In the genomic region with DNA sequence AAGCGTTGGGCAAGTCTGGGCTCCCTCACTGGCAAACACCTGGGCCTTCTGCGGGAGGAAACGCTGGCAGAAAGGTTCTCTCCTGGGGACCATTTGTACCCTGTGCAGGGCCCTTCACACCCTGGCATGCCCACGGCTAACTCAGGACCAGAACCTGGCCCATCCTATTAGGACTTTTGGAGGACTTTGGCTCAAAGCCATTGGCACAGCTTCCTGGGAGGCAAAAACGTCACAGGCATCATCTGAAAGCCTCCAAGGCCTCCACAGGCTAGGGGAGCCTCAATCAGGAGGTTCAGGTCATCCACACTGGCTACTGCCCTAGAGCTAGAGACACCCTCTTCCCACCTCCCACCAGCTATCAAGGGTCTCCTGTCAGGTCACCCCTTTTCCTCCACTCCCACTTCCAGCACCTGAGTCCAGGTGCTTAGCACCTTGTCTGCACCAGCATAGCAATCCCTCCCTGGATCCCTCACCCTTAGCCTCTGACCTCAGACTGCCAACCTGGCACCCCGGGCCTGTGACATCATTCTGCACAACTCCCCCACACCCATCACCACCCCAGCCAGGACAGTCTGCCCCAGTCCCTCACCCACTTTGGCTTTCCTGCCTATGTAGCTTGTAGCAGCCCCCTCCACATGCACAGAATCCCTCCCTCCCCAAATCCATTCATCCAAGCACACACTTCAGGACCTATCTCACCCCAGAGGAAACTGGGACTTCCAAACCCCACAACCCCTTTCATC, we compare ENCODE assay signal across 8 cellular contexts.
DNase-seq lines count a peak whose midpoint lies in the region; TF ChIP-seq lines count a peak whose summit lies in the region.

No MANE protein-coding gene starts in this region.

- TF ChIP-seq CTCF in OCI-LY3 (IDR thresholded peaks at IDR 0.05; ENCODE audit: low read depth, low read length), result no peak

- H3K9me3 ChIP-seq in BLaER1 (no peaks in the 10 kb centered on the region), OCI-LY3 (ENCODE audit: insufficient read depth, low read length) (no peaks in the 10 kb centered on the region), neuron (ENCODE audit: low read length) (no peaks in the 10 kb centered on the region)

- H3K27ac ChIP-seq in BLaER1, result peak overlapping the region; percentile 98
- no peak overlapping the region for H3K27ac ChIP-seq in OCI-LY3 (ENCODE audit: low read length)
- H3K27ac ChIP-seq in epithelial cell of prostate, result peak overlapping the region; percentile 92

- H3K27me3 ChIP-seq in BLaER1, result no peaks in the 10 kb centered on the region
- no peaks in the 10 kb centered on the region for H3K27me3 ChIP-seq in OCI-LY3 (ENCODE audit: low read depth, low read length)
- no peaks in the 10 kb centered on the region for H3K27me3 ChIP-seq in neuron (ENCODE audit: insufficient read depth, low read length)

- H4K20me1 ChIP-seq in BLaER1, result peaks cover 25% of the 10 kb centered on the region
- peaks cover 4% of the 10 kb centered on the region; the same call in 1 of the 2 replicates for H4K20me1 ChIP-seq in OCI-LY3 (ENCODE audit: insufficient read depth, low read length)

- H3K4me3 ChIP-seq in BLaER1, result peak overlapping the region; percentile 95
- H3K4me3 ChIP-seq in OCI-LY3 (ENCODE audit: low read length), result peak overlapping the region; percentile 85; the same call in 1 of the 2 replicates
- H3K4me3 ChIP-seq in neuron (ENCODE audit: low read length), result peak overlapping the region; percentile 51

- H3K9ac ChIP-seq in BLaER1, result peak overlapping the region; percentile 98; the same call in 1 of the 2 replicates
- no peak overlapping the region for H3K9ac ChIP-seq in OCI-LY3 (ENCODE audit: low read length)

- no peak overlapping the region for H2AFZ ChIP-seq in OCI-LY3 (ENCODE audit: low read depth, low read length)
- H2AFZ ChIP-seq in neuron (ENCODE audit: low read depth, low read length), result peak overlapping the region; percentile 34

- H3K4me1 ChIP-seq in BLaER1, result peaks cover 44% of the 10 kb centered on the region
- H3K4me1 ChIP-seq in OCI-LY3 (ENCODE audit: low read length), result peaks cover 29% of the 10 kb centered on the region; the same call in 1 of the 2 replicates
- peaks cover 37% of the 10 kb centered on the region for H3K4me1 ChIP-seq in neuron (ENCODE audit: insufficient read depth, low read length)

- DNase-seq in epithelial cell of prostate (ENCODE audit: low read depth, low spot score), result no peak
- no peak for DNase-seq in stimulated activated naive CD4-positive, alpha-beta T cell (lab: John Stamatoyannopoulos, UW)
- DNase-seq in NCI-H526 (lab: John Stamatoyannopoulos, UW), result no peak
- DNase-seq in activated CD8-positive, alpha-beta memory T cell treated with anti-CD3 and anti-CD28 coated beads for 24 hours, result no peak
- no peak for DNase-seq in COR-L47 (lab: John Stamatoyannopoulos, UW)

- H3K4me2 ChIP-seq in BLaER1 (peak overlapping the region; percentile 98), OCI-LY3 (ENCODE audit: low read length) (peak overlapping the region; percentile 78)

- peaks cover 26% of the 10 kb centered on the region for H3K79me2 ChIP-seq in OCI-LY3 (ENCODE audit: low read length)

- peaks cover 31% of the 10 kb centered on the region for H3K36me3 ChIP-seq in BLaER1
- H3K36me3 ChIP-seq in OCI-LY3 (replicated peaks; ENCODE audit: low read depth, low read length), result peaks cover 23% of the 10 kb centered on the region
- H3K36me3 ChIP-seq in neuron (ENCODE audit: insufficient read depth, low read length), result peaks cover 20% of the 10 kb centered on the region
